9 cellular contexts compared by ENCODE assay signal in the genomic region with DNA sequence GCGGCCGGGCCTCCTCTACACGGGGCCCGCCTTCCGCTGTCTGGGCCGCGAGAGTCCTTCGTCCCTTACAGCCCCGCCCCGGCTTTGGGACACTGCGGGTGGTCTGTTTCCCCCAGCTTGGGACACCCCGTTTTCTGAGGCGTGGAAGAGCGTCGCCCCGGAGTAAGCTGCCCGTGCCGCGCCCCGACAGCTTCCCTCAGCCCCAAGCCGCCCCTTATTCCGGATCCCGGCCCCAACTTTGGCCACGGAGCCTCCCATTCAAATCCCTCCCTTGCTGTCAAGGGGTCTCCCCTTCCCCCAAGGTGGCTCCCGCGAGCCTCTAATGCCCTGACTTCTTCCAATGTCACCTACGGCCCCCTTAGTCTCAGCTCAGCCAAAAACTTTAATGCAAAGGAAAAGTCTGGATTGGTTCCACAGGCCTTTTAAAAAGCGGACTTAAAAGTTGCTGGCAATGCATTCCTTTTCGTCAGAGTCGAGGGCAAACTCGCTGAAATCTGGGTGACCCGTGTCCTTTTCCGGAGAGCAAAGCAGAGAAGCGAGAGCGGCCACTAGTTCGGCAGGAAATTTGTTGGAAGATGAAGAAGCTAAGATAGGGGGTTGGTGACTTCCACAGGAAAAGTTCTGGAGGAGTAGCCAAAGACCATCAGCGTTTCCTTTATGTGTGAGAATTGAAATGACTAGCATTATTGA. TPM values are rescaled to one million over a fixed set of nuclear protein-coding genes. Genes with fewer than 3 reads are reported as not detected.
DNase-seq lines count a peak whose midpoint lies in the region; ATAC-seq and TF ChIP-seq lines count a peak whose summit lies in the region.
"Had no signal": no experiment of that assay in that cellular context is flagged by ENCODE, and none has a peak within 500 bp of the region (broad histone marks: within the 10 kb centered on the region; RNA-seq: fewer than 3 reads in every experiment).

No MANE protein-coding gene starts in this region.

- no peak overlapping the region for H2AK5ac ChIP-seq in mesendoderm (ENCODE audit: low read length)

- no peaks in the 10 kb centered on the region for H3K9me3 Mint-ChIP-seq in activated T-cell treated with anti-CD3 and anti-CD28 coated beads, Interleukin-2, amount 50 U/mL, for 4 hours

- no peaks in the 10 kb centered on the region for H3K36me3 ChIP-seq in duodenal mucosa (ENCODE audit: control insufficient read depth in 1 of 2, insufficient read depth in 2 of 2, low read length in 2 of 2)
- H3K36me3 ChIP-seq in mesendoderm (ENCODE audit: control insufficient read depth, insufficient read depth, low read length), result no peaks in the 10 kb centered on the region
- H3K36me3 ChIP-seq in upper lobe of left lung, result no peaks in the 10 kb centered on the region

- H3K4me3 Mint-ChIP-seq in activated T-cell treated with anti-CD3 and anti-CD28 coated beads, Interleukin-2, amount 50 U/mL, for 4 hours, result peak overlapping the region; percentile 93

- H3K27ac ChIP-seq in duodenal mucosa (ENCODE audit: low read depth, low read length) (peak overlapping the region; percentile 99), mesendoderm (ENCODE audit: low read depth, low read length) (peak overlapping the region; percentile 99), upper lobe of left lung (peak overlapping the region; percentile 96 to 99 (median 97))

- peaks cover 27% of the 10 kb centered on the region for H3K79me2 ChIP-seq in mesendoderm (ENCODE audit: control insufficient read depth, insufficient read depth, low read length)

- no peak overlapping the region for H4K5ac ChIP-seq in mesendoderm (ENCODE audit: low read length)

- peak overlapping the region; percentile 61 for H3K18ac ChIP-seq in mesendoderm (ENCODE audit: low read length)

- no peaks in the 10 kb centered on the region for H3K27me3 Mint-ChIP-seq in activated T-cell treated with anti-CD3 and anti-CD28 coated beads, Interleukin-2, amount 50 U/mL, for 4 hours (ENCODE audit: low read depth)

- peak overlapping the region; percentile 91 for H3K56ac ChIP-seq in mesendoderm (ENCODE audit: low read length)

- no peak overlapping the region for H2BK120ac ChIP-seq in mesendoderm (ENCODE audit: low read depth, low read length)

- no peak overlapping the region for H4K8ac ChIP-seq in mesendoderm (ENCODE audit: low read depth, low read length)

- H3K4me3 ChIP-seq in duodenal mucosa (ENCODE audit: low read depth in 1 of 2, low read length in 2 of 2) (peak overlapping the region; percentile 76 to 77), mesendoderm (ENCODE audit: low read length) (peak overlapping the region; percentile 67), upper lobe of left lung (peak overlapping the region; percentile 79 to 100 (median 90))

- no peak for TF ChIP-seq EP300 in upper lobe of left lung (IDR thresholded peaks at IDR 0.05)

- peaks cover 6% of the 10 kb centered on the region for H3K79me1 ChIP-seq in mesendoderm (ENCODE audit: low read length)

- no peak overlapping the region for H2BK15ac ChIP-seq in mesendoderm (replicated peaks; ENCODE audit: low read depth)

- H2BK5ac ChIP-seq in mesendoderm (ENCODE audit: low read length), result no peak overlapping the region

- peak; percentile 4 for ATAC-seq in activated T-cell treated with anti-CD3 and anti-CD28 coated beads, Interleukin-2, amount 50 U/mL, for 4 hours
- peak in 1 of 2 donors; percentile 12 for ATAC-seq in upper lobe of left lung (ENCODE audit: low FRiP score in 2 of 2)

- H3K4ac ChIP-seq in mesendoderm (ENCODE audit: low read depth, low read length), result no peak overlapping the region

- H3K23ac ChIP-seq in mesendoderm (ENCODE audit: low read length), result no peak overlapping the region

- TF ChIP-seq CTCF in upper lobe of left lung (IDR thresholded peaks at IDR 0.05), result no peak

- no peak for TF ChIP-seq POLR2A in upper lobe of left lung (IDR thresholded peaks at IDR 0.05)

- peak overlapping the region; percentile 85 to 87 for H3K9ac ChIP-seq in duodenal mucosa (ENCODE audit: low read depth in 1 of 2, low read length in 2 of 2)
- H3K9ac ChIP-seq in mesendoderm (ENCODE audit: low read length), result peak overlapping the region; percentile 86

- H3K4me1 Mint-ChIP-seq in activated T-cell treated with anti-CD3 and anti-CD28 coated beads, Interleukin-2, amount 50 U/mL, for 4 hours (ENCODE audit: low read depth), result peaks cover 31% of the 10 kb centered on the region

- H3K27me3 ChIP-seq in duodenal mucosa (ENCODE audit: control insufficient read depth in 1 of 2, insufficient read depth in 2 of 2, low read length in 2 of 2) (no peaks in the 10 kb centered on the region), mesendoderm (ENCODE audit: insufficient read depth, low read length, poor library complexity) (no peaks in the 10 kb centered on the region), upper lobe of left lung (no peaks in the 10 kb centered on the region)

- DNase-seq in activated T-cell treated with anti-CD3 and anti-CD28 coated beads, Interleukin-2, amount 50 U/mL, for 4 hours, result peak; percentile 10
- DNase-seq in activated T-cell treated with anti-CD3 and anti-CD28 coated beads, Interleukin-2, amount 50 U/mL, for 1 hour, result no peak
- DNase-seq in RKO (ENCODE audit: low spot score) (peak; percentile 82), mesendoderm (peak; percentile 56), upper lobe of left lung (peak in 1 of 2 donors; percentile 24), activated gamma-delta T cell (lab: John Stamatoyannopoulos, UW) (no peak), NCI-H446 treated with DMSO at 0.1 percent for 48 hours (lab: John Stamatoyannopoulos, UW) (no peak)

- no peaks in the 10 kb centered on the region for H3K36me3 Mint-ChIP-seq in activated T-cell treated with anti-CD3 and anti-CD28 coated beads, Interleukin-2, amount 50 U/mL, for 4 hours (ENCODE audit: insufficient read depth)

- no peaks in the 10 kb centered on the region for H3K9me3 ChIP-seq in duodenal mucosa (ENCODE audit: control insufficient read depth in 1 of 2, low read length in 2 of 2)
- no peaks in the 10 kb centered on the region for H3K9me3 ChIP-seq in upper lobe of left lung

- peaks cover 13 to 27% of the 10 kb centered on the region in 2 donors for H3K4me1 ChIP-seq in duodenal mucosa (ENCODE audit: control insufficient read depth in 1 of 2, insufficient read depth in 2 of 2, low read length in 2 of 2)
- H3K4me1 ChIP-seq in mesendoderm (ENCODE audit: control insufficient read depth, low read depth, low read length), result peaks cover 4% of the 10 kb centered on the region
- H3K4me1 ChIP-seq in upper lobe of left lung, result peaks cover 23 to 52% (median 27%) of the 10 kb centered on the region in 4 donors

- peak overlapping the region; percentile 74 for H3K4me2 ChIP-seq in mesendoderm (ENCODE audit: low read length)

- WGBS in mesendoderm (ENCODE audit: extremely low coverage, insufficient coverage, low lambda C conversion rate), result no CpG with 5 or more reads among the region's 37 CpGs
- 0 to 1% methylated on average over 12 to 35 of the region's 37 CpGs for WGBS in upper lobe of left lung, 2 donors

RNA-seq across cellular contexts. Expression of a gene that starts 19.9 kb away (rescaled TPM):
- 100 to 1,000 TPM; 112 to 116 (median 113) TPM for total RNA-seq in activated T-cell treated with anti-CD3 and anti-CD28 coated beads, Interleukin-2, amount 50 U/mL, for 4 hours
- 35.1 TPM for polyA plus RNA-seq in mesendoderm (2013, experiment 1 of 2)
- polyA plus RNA-seq in mesendoderm (2013, experiment 2 of 2), result 35.8 TPM
- 10 to 100 TPM in 5 of 6 donors, 1 to 10 TPM in 1; 6.7 to 37.7 (median 17.8) TPM for total RNA-seq in upper lobe of left lung

RNA-seq across cellular contexts. Expression of a gene that starts 49.0 kb away (rescaled TPM):
- under 1 TPM; 0.08 to 0.18 (median 0.14) TPM for total RNA-seq in activated T-cell treated with anti-CD3 and anti-CD28 coated beads, Interleukin-2, amount 50 U/mL, for 4 hours
- 0.01 TPM for polyA plus RNA-seq in mesendoderm (2013, experiment 1 of 2)
- 0.01 TPM for polyA plus RNA-seq in mesendoderm (2013, experiment 2 of 2)
- total RNA-seq in upper lobe of left lung, result under 1 TPM in 1 of 6 donors, not detected in 5; 0.10 TPM
- total RNA-seq: glomerular endothelial cell had no signal

Comparison
In these comparisons a context has a peak if more than half of its experiments do, and no peak if none do; other contexts are left out.
1. DNase-seq: peak in activated T-cell treated with anti-CD3 and anti-CD28 coated beads, Interleukin-2, amount 50 U/mL, for 4 hours (single experiment), RKO (single experiment) and mesendoderm (single experiment); none in activated T-cell treated with anti-CD3 and anti-CD28 coated beads, Interleukin-2, amount 50 U/mL, for 1 hour (single experiment), activated gamma-delta T cell (single experiment) and NCI-H446 treated with DMSO at 0.1 percent for 48 hours (single experiment).
2. Peak in every context shown above with its lines, with median percentiles within 50 percentile points of each other: H3K27ac ChIP-seq and H3K4me3 ChIP-seq.